In genomic region chr16:81711609-81712329, GRCh38 we compare ENCODE assay signal across 8 cellular contexts.
DNase-seq lines count a peak whose midpoint lies in the region; ATAC-seq and TF ChIP-seq lines count a peak whose summit lies in the region.

No MANE protein-coding gene starts in this region.

- peaks cover 27% of the 10 kb centered on the region for H3K4me1 ChIP-seq in PC-9 (replicated peaks; ENCODE audit: insufficient read depth)
- H3K4me1 ChIP-seq in esophagus muscularis mucosa = peaks cover 0 to 47% (median 42%) of the 10 kb centered on the region in 4 donors
- H3K4me1 ChIP-seq in sigmoid colon = peaks cover 2 to 66% (median 56%) of the 10 kb centered on the region in 4 donors

- no peak for ATAC-seq in HG03460 (IDR thresholded peaks at IDR 0.05; ENCODE audit: unreplicated experiment)

- CTCF ChIA-PET in PC-9 (lab: Charles Lee) = interaction anchor here (0.5 kb wide), 1 partner anchor 721 kb away, joined by 4 read pairs; no protein-coding TSS in a partner anchor

- 26% methylated on average over 14 of the region's 21 CpGs for WGBS in esophagus muscularis mucosa
- 71 to 77% methylated on average over 21 of the region's 21 CpGs for WGBS in sigmoid colon, 2 donors

- H3K4me2 ChIP-seq in PC-9 = 0 out of 2 replicates have a peak overlapping the region, but pooled peaks have one; percentile 3

- TF ChIP-seq POLR2A in esophagus muscularis mucosa (IDR thresholded peaks at IDR 0.05; ENCODE audit: low read depth) (no peak), sigmoid colon (IDR thresholded peaks at IDR 0.05) (no peak)

- H3K27ac ChIP-seq in PC-9 (no peak overlapping the region), esophagus muscularis mucosa (replicated peaks in 1 of 4) (peak overlapping the region in 1 of 4 donors; percentile 44), sigmoid colon (peak overlapping the region in 3 of 4 donors; percentile 65 to 75 (median 73))

- H4K20me1 ChIP-seq in PC-9 (ENCODE audit: insufficient read depth) = peaks cover 4% of the 10 kb centered on the region; the same call in 1 of the 2 replicates

- H3K9me3 ChIP-seq in PC-9 (ENCODE audit: insufficient read depth, low read depth) = no peaks in the 10 kb centered on the region
- no peaks in the 10 kb centered on the region for H3K9me3 ChIP-seq in esophagus muscularis mucosa
- no peaks in the 10 kb centered on the region for H3K9me3 ChIP-seq in sigmoid colon

- H3K9me2 ChIP-seq in PC-9 (ENCODE audit: insufficient read depth) = no peaks in the 10 kb centered on the region

- no peak for TF ChIP-seq CTCF in PC-9 (conservative IDR thresholded peaks at IDR 0.05)
- no peak for TF ChIP-seq CTCF in esophagus muscularis mucosa (IDR thresholded peaks at IDR 0.05)
- no peak for TF ChIP-seq CTCF in sigmoid colon (IDR thresholded peaks at IDR 0.05)

- no peaks in the 10 kb centered on the region for H3K27me3 ChIP-seq in PC-9 (ENCODE audit: insufficient read depth, low read depth)
- no peaks in the 10 kb centered on the region for H3K27me3 ChIP-seq in esophagus muscularis mucosa
- no peaks in the 10 kb centered on the region for H3K27me3 ChIP-seq in sigmoid colon

- H2AFZ ChIP-seq in PC-9 = no peak overlapping the region

- POLR2A ChIA-PET in PC-9 (lab: Charles Lee; ENCODE audit: unreplicated experiment) = interaction anchor here (0.5 to 0.8 kb wide), 2 partner anchors 26 to 738 kb away, joined by 3 to 8 read pairs; no protein-coding TSS in a partner anchor

- DNase-seq in H4 (ENCODE audit: low spot score) (peak; percentile 95), PC-9 (peak; percentile 85 to 91), esophagus muscularis mucosa (ENCODE audit: extremely low spot score) (no peak), sigmoid colon (peak; percentile 81), medulla oblongata (ENCODE audit: extremely low spot score) (no peak), NCI-H2196 (lab: John Stamatoyannopoulos, UW; ENCODE audit: unreplicated experiment) (no peak), SHP77 treated with DMSO at 0.1 percent for 48 hours (lab: John Stamatoyannopoulos, UW) (no peak)

- no peaks in the 10 kb centered on the region for H3K79me2 ChIP-seq in PC-9 (ENCODE audit: low read depth)

- H3F3A ChIP-seq in PC-9 (ENCODE audit: insufficient read depth, low read depth) = peaks cover 28% of the 10 kb centered on the region; the same call in 1 of the 2 replicates

- BruUV-seq in PC-9 (replicated peaks; lab: Mats Ljungman, UMichigan) = no TSS peak

- H3K36me3 ChIP-seq in PC-9 (ENCODE audit: low read depth) (peaks cover 4% of the 10 kb centered on the region; the same call in 1 of the 2 replicates), esophagus muscularis mucosa (peaks cover 7 to 38% (median 27%) of the 10 kb centered on the region in 4 donors), sigmoid colon (peaks cover 0 to 15% (median 7%) of the 10 kb centered on the region in 4 donors)

- H3K4me3 ChIP-seq in PC-9 (no peak overlapping the region), esophagus muscularis mucosa (no peak overlapping the region), sigmoid colon (no peak overlapping the region)

- TF ChIP-seq EP300 in esophagus muscularis mucosa (IDR thresholded peaks at IDR 0.05) = peak; percentile 64
- peak in 2 of 4 donors; percentile 73 to 88 for TF ChIP-seq EP300 in sigmoid colon (IDR thresholded peaks at IDR 0.05)

- intact Hi-C loops in PC-9 (cut with micrococcal nuclease; ENCODE audit: unreplicated experiment) (loop anchor here (5.0 kb wide), 1 partner anchor 79 kb away; no protein-coding TSS in a partner anchor), esophagus muscularis mucosa (cut with DNase I) (no loop called here), sigmoid colon (cut with DNase I) (loop anchor here (5.0 kb wide), 1 partner anchor 64 kb away; no protein-coding TSS in a partner anchor)

Comparison
In these comparisons a context has a peak if more than half of its experiments do, and no peak if none do; other contexts are left out.
1. DNase-seq: peak in H4 (single experiment), PC-9 (2 of 2) and sigmoid colon (single experiment); none in esophagus muscularis mucosa (single experiment), medulla oblongata (single experiment), NCI-H2196 (single experiment) and SHP77 treated with DMSO at 0.1 percent for 48 hours (single experiment).